22 cellular contexts compared by ENCODE assay signal in the genomic region with DNA sequence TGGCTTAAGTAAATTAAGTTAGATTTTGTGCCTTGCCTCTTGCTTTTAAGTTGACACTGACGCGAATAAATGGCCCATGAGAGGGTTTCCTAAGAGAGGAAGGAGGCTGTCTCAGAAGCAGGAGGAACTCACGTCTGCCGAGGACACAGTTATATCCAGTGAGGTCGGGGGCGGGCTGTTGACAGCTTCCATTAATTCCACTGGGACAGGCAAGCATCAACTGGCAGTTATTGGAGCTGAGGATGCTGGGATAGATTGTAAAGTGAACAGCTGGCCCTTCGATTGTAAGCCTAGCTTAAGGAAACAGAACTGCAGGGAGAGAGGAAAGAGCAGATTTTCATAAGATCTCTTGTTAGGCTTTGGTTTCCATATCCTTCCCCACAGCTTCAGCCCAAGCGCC.
"Had no signal": no experiment of that assay in that cellular context is flagged by ENCODE, and none has a peak within 500 bp of the region (broad histone marks: within the 10 kb centered on the region; RNA-seq: fewer than 3 reads in every experiment).

No MANE protein-coding gene starts in this region.

- DNase-seq: activated CD4-positive, alpha-beta T cell treated with anti-CD3 and anti-CD28 coated beads, Interleukin-2, amount 50 U/mL, for 4 hours; activated effector memory CD4-positive, alpha-beta T cell treated with anti-CD3 and anti-CD28 coated beads, Interleukin-2, amount 50 U/mL, for 16 hours; activated naive CD4-positive, alpha-beta T cell treated with anti-CD3 and anti-CD28 coated beads, Interleukin-2, amount 50 U/mL, for 16 hours; activated T-cell treated with anti-CD3 and anti-CD28 coated beads, Interleukin-2, amount 50 U/mL, for 72 hours; erythroblast; foreskin melanocyte; head of caudate nucleus; kidney glomerular epithelial cell; mucosa of descending colon; naive thymus-derived CD8-positive, alpha-beta T cell; stimulated activated CD4-positive, alpha-beta T cell treated with anti-CD3 and anti-CD28 coated beads, Interleukin-15, amount 100 ng/mL, for 24 hours; stimulated activated CD4-positive, alpha-beta T cell treated with anti-CD3 and anti-CD28 coated beads, Interleukin-2, amount 100 ng/mL, for 48 hours; T-helper 17 cell; transverse colon had no signal

- ATAC-seq: activated T-cell treated with anti-CD3 and anti-CD28 coated beads, Interleukin-2, amount 50 U/mL, for 72 hours; mucosa of descending colon; naive thymus-derived CD8-positive, alpha-beta T cell; T-helper 17 cell had no signal

- H3K4me3 ChIP-seq: breast epithelium, coronary artery, mucosa of descending colon, transverse colon, vagina had no signal

- H3K79me2 ChIP-seq: parathyroid adenoma had no signal

- H3K36me3 ChIP-seq: breast epithelium, transverse colon, vagina had no signal

- H3K27me3 ChIP-seq: breast epithelium, transverse colon, vagina had no signal

- H3K27ac Mint-ChIP-seq: activated T-cell treated with anti-CD3 and anti-CD28 coated beads, Interleukin-2, amount 50 U/mL, for 72 hours; memory B cell; naive thymus-derived CD8-positive, alpha-beta T cell; stimulated activated naive CD8-positive, alpha-beta T cell treated with anti-CD3 and anti-CD28 coated beads, Interleukin-15, Interleukin-2, amounts not matched to agents 100 ng/mL and 50 ng/mL, for 24 hours; T-helper 17 cell had no signal

- H3K4me1 Mint-ChIP-seq: memory B cell; naive thymus-derived CD8-positive, alpha-beta T cell; T-helper 17 cell had no signal

- H3K9ac ChIP-seq: parathyroid adenoma had no signal

- FAIRE-seq: astrocyte, endometrium had no signal

- H2AFZ ChIP-seq: parathyroid adenoma had no signal

- H3K27me3 Mint-ChIP-seq: memory B cell; naive thymus-derived CD8-positive, alpha-beta T cell; stimulated activated naive CD8-positive, alpha-beta T cell treated with anti-CD3 and anti-CD28 coated beads, Interleukin-15, Interleukin-2, amounts not matched to agents 100 ng/mL and 50 ng/mL, for 24 hours; T-helper 17 cell had no signal

- H3K9me3 ChIP-seq: breast epithelium, transverse colon, vagina had no signal

- H3K27ac ChIP-seq: breast epithelium, coronary artery, parathyroid adenoma, transverse colon, vagina had no signal

- H3K4me3 Mint-ChIP-seq: activated T-cell treated with anti-CD3 and anti-CD28 coated beads, Interleukin-2, amount 50 U/mL, for 72 hours; memory B cell; naive thymus-derived CD8-positive, alpha-beta T cell; stimulated activated naive CD8-positive, alpha-beta T cell treated with anti-CD3 and anti-CD28 coated beads, Interleukin-15, Interleukin-2, amounts not matched to agents 100 ng/mL and 50 ng/mL, for 24 hours; T-helper 17 cell had no signal

- H3K36me3 Mint-ChIP-seq: memory B cell; naive thymus-derived CD8-positive, alpha-beta T cell had no signal

- H3K4me1 ChIP-seq: breast epithelium, parathyroid adenoma, transverse colon, vagina had no signal
